In the genomic region with DNA sequence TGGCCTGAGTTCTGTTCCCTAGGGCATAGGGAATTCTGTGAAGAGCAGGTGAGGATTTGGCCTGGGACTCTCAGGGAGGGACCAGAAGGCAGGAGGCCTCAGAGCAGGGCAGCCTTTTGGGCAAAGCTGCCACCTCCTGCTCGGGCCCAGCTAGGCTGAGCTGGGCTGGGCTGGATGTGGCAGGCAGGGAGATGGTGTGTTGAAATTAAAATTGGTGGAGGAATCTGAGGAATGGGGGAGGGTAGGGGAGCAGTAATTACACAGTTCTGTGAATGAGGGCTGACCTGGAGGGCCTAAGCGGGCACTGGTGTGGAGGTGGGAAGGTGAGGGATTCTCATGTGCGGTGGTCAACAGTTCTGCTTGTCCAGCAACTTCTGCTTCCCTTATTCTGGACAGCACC, we compare ENCODE assay signal across 15 cellular contexts.
"Had no signal": no experiment of that assay in that cellular context is flagged by ENCODE, and none has a peak within 500 bp of the region (broad histone marks: within the 10 kb centered on the region; RNA-seq: fewer than 3 reads in every experiment).

No MANE protein-coding gene starts in this region.

- H3K36me3 ChIP-seq: colonic mucosa, heart left ventricle, ovary had no signal

- DNase-seq: colonic mucosa; effector CD4-positive, alpha-beta T cell; endodermal cell; heart left ventricle; hippocampal formation; mesendoderm; naive B cell; nucleus accumbens; ovary; right cardiac atrium; small intestine; stimulated activated CD4-positive, alpha-beta T cell treated with anti-CD3 and anti-CD28 coated beads, Interleukin-2, amount 100 ng/mL, for 48 hours; stimulated activated naive CD4-positive, alpha-beta T cell treated with Interleukin-2 at 50 U/mL for 16 hours; trophoblast cell had no signal

- H3K27ac Mint-ChIP-seq: endodermal cell, nephron had no signal

- ATAC-seq: heart left ventricle, right cardiac atrium had no signal

- H3K27me3 Mint-ChIP-seq: naive B cell had no signal

- H3K4me3 ChIP-seq: colonic mucosa, heart left ventricle, ovary had no signal

- H3K27me3 ChIP-seq: colonic mucosa, heart left ventricle, ovary had no signal

- H3K9me3 Mint-ChIP-seq: endodermal cell, naive B cell, nephron had no signal

- H3K36me3 Mint-ChIP-seq: naive B cell had no signal

- H3K4me1 ChIP-seq: colonic mucosa had no signal

- H3K9me3 ChIP-seq: colonic mucosa, heart left ventricle, ovary had no signal

- H3K4me3 Mint-ChIP-seq: endodermal cell, naive B cell, nephron had no signal

- H3K27ac ChIP-seq: colonic mucosa, heart left ventricle, ovary had no signal

- H3K4me1 Mint-ChIP-seq: nephron had no signal
